Comparison of ENCODE assay signal across 24 cellular contexts in the genomic region with DNA sequence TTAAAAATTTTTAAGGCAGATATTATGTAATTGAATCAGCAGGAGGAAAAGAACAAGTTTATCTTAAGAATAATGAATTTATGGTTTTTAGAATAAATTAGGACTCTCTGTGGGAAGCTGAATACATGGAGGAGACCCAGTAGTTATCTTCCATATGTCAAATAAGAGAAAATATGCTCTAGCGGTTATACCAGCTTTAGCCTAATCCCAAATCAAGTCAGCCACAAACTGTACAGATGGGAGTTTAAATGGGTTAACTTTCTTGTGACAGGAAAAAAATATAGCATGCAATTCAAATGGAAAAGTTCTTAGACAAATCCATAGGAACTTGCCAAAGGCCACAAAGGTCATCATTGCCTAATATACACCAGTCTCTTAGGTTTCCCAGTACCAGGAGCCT.
A peak's percentile ranks its signal among the peaks of the same experiment; 100 is the strongest.
DNase-seq lines count a peak whose midpoint lies in the region; TF ChIP-seq lines count a peak whose summit lies in the region.
"Had no signal": no experiment of that assay in that cellular context is flagged by ENCODE, and none has a peak within 500 bp of the region (broad histone marks: within the 10 kb centered on the region; RNA-seq: fewer than 3 reads in every experiment).

No MANE protein-coding gene starts in this region.

- H3K9me3 Mint-ChIP-seq in mesothelial cell of epicardium, result peaks cover 3% of the 10 kb centered on the region
- H3K9me3 Mint-ChIP-seq: CD4-positive, alpha-beta T cell had no signal

- no peaks in the 10 kb centered on the region for H3K27me3 Mint-ChIP-seq in mesothelial cell of epicardium (ENCODE audit: low read depth)
- H3K27me3 Mint-ChIP-seq: CD4-positive, alpha-beta T cell had no signal

- in situ Hi-C loops in G401 (cut with HindIII; ENCODE audit: low sequenced_read_pairs), result no loop called here

- H3K4me1 Mint-ChIP-seq in mesothelial cell of epicardium, result peaks cover 3% of the 10 kb centered on the region

- H3K4me3 ChIP-seq in epithelial cell of esophagus (ENCODE audit: low read length) (no peak overlapping the region), SJCRH30 (no peak overlapping the region)
- H3K4me3 ChIP-seq: BLaER1, Peyer's patch, SJSA1 had no signal

- TF ChIP-seq CTCF in epithelial cell of esophagus (IDR thresholded peaks at IDR 0.05; ENCODE audit: insufficient read depth, low read depth, low read length, missing control alignments), result no peak
- no peak for TF ChIP-seq CTCF in mesothelial cell of epicardium (IDR thresholded peaks at IDR 0.05; ENCODE audit: unreplicated experiment)

- no peaks in the 10 kb centered on the region for H3K9me3 ChIP-seq in SJCRH30 (replicated peaks)
- H3K9me3 ChIP-seq: BLaER1, Peyer's patch, SJSA1 had no signal

- no peak overlapping the region for H3K4me3 Mint-ChIP-seq in mesothelial cell of epicardium
- H3K4me3 Mint-ChIP-seq: CD4-positive, alpha-beta T cell had no signal

- H3K27me3 ChIP-seq in SJCRH30, result no peaks in the 10 kb centered on the region
- H3K27me3 ChIP-seq: BLaER1, Peyer's patch, SJSA1 had no signal

- H3K36me3 Mint-ChIP-seq in mesothelial cell of epicardium, result peaks cover 28% of the 10 kb centered on the region

- no peaks in the 10 kb centered on the region for H3K4me1 ChIP-seq in SJCRH30
- H3K4me1 ChIP-seq: BLaER1, Peyer's patch, SJSA1 had no signal

- H3K27ac Mint-ChIP-seq in mesothelial cell of epicardium, result peak overlapping the region; percentile 34
- H3K27ac Mint-ChIP-seq: CD4-positive, alpha-beta T cell had no signal

- H3K36me3 ChIP-seq in SJCRH30, result no peaks in the 10 kb centered on the region; the same call in 1 of the 2 replicates

- H3K27ac ChIP-seq in SJCRH30, result no peak overlapping the region
- H3K27ac ChIP-seq: BLaER1, KMS-11, Peyer's patch, SJSA1 had no signal

- DNase-seq in G401 (ENCODE audit: low spot score) (peak; percentile 11), NCI-H82 (lab: John Stamatoyannopoulos, UW) (peak; percentile 55), epithelial cell of esophagus (ENCODE audit: low read depth) (peak; percentile 7), mesothelial cell of epicardium (ENCODE audit: low spot score in 2 of 2, unreplicated experiment in 2 of 2) (no peak), HuH-7 (ENCODE audit: low spot score) (no peak), SJCRH30 (no peak), mucosa of gallbladder (ENCODE audit: low spot score) (no peak)
- DNase-seq: CD4-positive, alpha-beta T cell; COR-L47; DMS153; GOT3; HCEC 1CT; IMR-90; MV-4-11; NCI-H1105 treated with DMSO at 0.1 percent for 48 hours; NCI-H1694 treated with DMSO at 0.1 percent for 48 hours; NCI-H2107; NCI-H2227 treated with DMSO at 0.1 percent for 48 hours; NCI-H510A treated with DMSO at 0.1 percent for 48 hours; NCI-H748 treated with DMSO at 0.1 percent for 48 hours; Peyer's patch had no signal

Comparison
In these comparisons a context has a peak if more than half of its experiments do, and no peak if none do; other contexts are left out.
1. DNase-seq: peak in G401 (single experiment), NCI-H82 (single experiment) and epithelial cell of esophagus (single experiment); none in mesothelial cell of epicardium (0 of 2), HuH-7 (single experiment), SJCRH30 (0 of 2) and mucosa of gallbladder (single experiment).